Comparison of ENCODE assay signal across 8 cellular contexts in genomic region chr1:181141431-181141910, GRCh38. TPM values are rescaled to one million over a fixed set of nuclear protein-coding genes. Genes with fewer than 3 reads are reported as not detected.
DNase-seq lines count a peak whose midpoint lies in the region; ATAC-seq, FAIRE-seq and TF ChIP-seq lines count a peak whose summit lies in the region.

No MANE protein-coding gene starts in this region.

- FAIRE-seq in kidney (lab: Jason Lieb, UNC) (no peak), GM19239 (lab: Jason Lieb, UNC) (no peak)

- H3K36me3 ChIP-seq in ACC112 (ENCODE audit: insufficient read depth, low read length) (no peaks in the 10 kb centered on the region), MG63 (no peaks in the 10 kb centered on the region), kidney (ENCODE audit: control insufficient read depth in 1 of 2, insufficient read depth in 2 of 2, low read length in 2 of 2) (no peaks in the 10 kb centered on the region)

- H3K27ac Mint-ChIP-seq in activated T-cell treated with anti-CD3 and anti-CD28 coated beads, Interleukin-2, amount 50 U/mL, for 72 hours = peak overlapping the region; percentile 59
- H3K27ac Mint-ChIP-seq in stimulated activated effector memory CD8-positive, alpha-beta T cell treated with anti-CD3 and anti-CD28 coated beads, Interleukin-12 subunit alpha, Interleukin-12 subunit beta, amount 100 ng/mL, for 72 hours = peak overlapping the region; percentile 83

- H3K4me1 ChIP-seq in ACC112 (ENCODE audit: control insufficient read depth, insufficient read depth, low read length, unreplicated experiment) = peaks cover 38% of the 10 kb centered on the region
- H3K4me1 ChIP-seq in kidney (ENCODE audit: control insufficient read depth in 1 of 2, insufficient read depth in 1 of 2, low read depth in 1 of 2, low read length in 2 of 2) = peaks cover under 1 to 10% of the 10 kb centered on the region in 2 donors

- H3K27me3 Mint-ChIP-seq in activated T-cell treated with anti-CD3 and anti-CD28 coated beads, Interleukin-2, amount 50 U/mL, for 72 hours (ENCODE audit: low read depth) = peaks cover 11% of the 10 kb centered on the region

- peak overlapping the region; percentile 76 to 77 for H3K4me3 Mint-ChIP-seq in activated T-cell treated with anti-CD3 and anti-CD28 coated beads, Interleukin-2, amount 50 U/mL, for 72 hours
- H3K4me3 Mint-ChIP-seq in stimulated activated effector memory CD8-positive, alpha-beta T cell treated with anti-CD3 and anti-CD28 coated beads, Interleukin-12 subunit alpha, Interleukin-12 subunit beta, amount 100 ng/mL, for 72 hours = peak overlapping the region; percentile 58

- DNase-seq in MG63 (peak; percentile 79), kidney (peak; percentile 32), GM19239 (ENCODE audit: insufficient read length, low spot score) (no peak), NCI-H2081 (lab: John Stamatoyannopoulos, UW) (no peak), NCI-H82 (lab: John Stamatoyannopoulos, UW) (no peak)
- peak; percentile 82 to 84 for DNase-seq in activated T-cell treated with anti-CD3 and anti-CD28 coated beads, Interleukin-2, amount 50 U/mL, for 72 hours
- peak; percentile 61 to 90 for DNase-seq in stimulated activated effector memory CD8-positive, alpha-beta T cell treated with anti-CD3 and anti-CD28 coated beads, Interleukin-12 subunit alpha, Interleukin-12 subunit beta, amount 100 ng/mL, for 72 hours (ENCODE audit: low spot score in 2 of 2)

- H3K4me3 ChIP-seq in ACC112 (ENCODE audit: low read depth, low read length) (no peak overlapping the region), MG63 (no peak overlapping the region), kidney (ENCODE audit: low read length in 2 of 2) (no peak overlapping the region)

- peak; percentile 77 to 81 for ATAC-seq in activated T-cell treated with anti-CD3 and anti-CD28 coated beads, Interleukin-2, amount 50 U/mL, for 72 hours (replicated peaks in 1 of 2)
- ATAC-seq in stimulated activated effector memory CD8-positive, alpha-beta T cell treated with anti-CD3 and anti-CD28 coated beads, Interleukin-12 subunit alpha, Interleukin-12 subunit beta, amount 100 ng/mL, for 72 hours = peak; percentile 86

- no peaks in the 10 kb centered on the region for H3K79me2 ChIP-seq in ACC112 (ENCODE audit: control insufficient read depth, insufficient read depth, low read length, unreplicated experiment)

- peaks cover 67% of the 10 kb centered on the region for H3K4me1 Mint-ChIP-seq in activated T-cell treated with anti-CD3 and anti-CD28 coated beads, Interleukin-2, amount 50 U/mL, for 72 hours (ENCODE audit: low read depth)
- peaks cover 76% of the 10 kb centered on the region for H3K4me1 Mint-ChIP-seq in stimulated activated effector memory CD8-positive, alpha-beta T cell treated with anti-CD3 and anti-CD28 coated beads, Interleukin-12 subunit alpha, Interleukin-12 subunit beta, amount 100 ng/mL, for 72 hours

- no peaks in the 10 kb centered on the region for H3K27me3 ChIP-seq in ACC112 (ENCODE audit: insufficient read depth, low read length)
- no peaks in the 10 kb centered on the region for H3K27me3 ChIP-seq in MG63

- H3K27ac ChIP-seq in ACC112 (ENCODE audit: low read depth, low read length) (peak overlapping the region; percentile 76), kidney (ENCODE audit: low read depth in 2 of 2, low read length in 2 of 2) (no peak overlapping the region)

- H3K36me3 Mint-ChIP-seq in activated T-cell treated with anti-CD3 and anti-CD28 coated beads, Interleukin-2, amount 50 U/mL, for 72 hours (ENCODE audit: insufficient read depth in 2 of 2) = no peaks in the 10 kb centered on the region
- H3K36me3 Mint-ChIP-seq in stimulated activated effector memory CD8-positive, alpha-beta T cell treated with anti-CD3 and anti-CD28 coated beads, Interleukin-12 subunit alpha, Interleukin-12 subunit beta, amount 100 ng/mL, for 72 hours = peaks cover 17% of the 10 kb centered on the region

- H3K9me3 Mint-ChIP-seq in activated T-cell treated with anti-CD3 and anti-CD28 coated beads, Interleukin-2, amount 50 U/mL, for 72 hours = no peaks in the 10 kb centered on the region
- H3K9me3 Mint-ChIP-seq in stimulated activated effector memory CD8-positive, alpha-beta T cell treated with anti-CD3 and anti-CD28 coated beads, Interleukin-12 subunit alpha, Interleukin-12 subunit beta, amount 100 ng/mL, for 72 hours = no peaks in the 10 kb centered on the region

- H3K9me3 ChIP-seq in MG63 = peaks cover 3% of the 10 kb centered on the region; the same call in 1 of the 2 replicates
- no peaks in the 10 kb centered on the region for H3K9me3 ChIP-seq in kidney (ENCODE audit: control insufficient read depth in 1 of 2, low read length in 2 of 2)

- no peak for TF ChIP-seq CTCF in kidney (IDR thresholded peaks at IDR 0.05; ENCODE audit: borderline replicate concordance, extremely low read depth, insufficient read depth)

- H3K9ac ChIP-seq in kidney (ENCODE audit: low read length in 2 of 2) = no peak overlapping the region

- intact Hi-C loops in kidney (cut with DNase I) = loop anchor here (10.0 kb wide), 1 partner anchor 57 kb away; the partner anchor contains the start of gene IER5

- H2AFZ ChIP-seq in ACC112 (ENCODE audit: low read length, unreplicated experiment) = no peak overlapping the region

RNA-seq across cellular contexts. Expression of gene IER5, which starts 53.0 kb away (rescaled TPM):
- total RNA-seq in MG63 (2014; rRNA removed; shearing (Covaris generic); ENCODE audit: low replicate concordance) = 10.5 and 17.8 TPM in 2 replicates
- 10 to 100 TPM; 71.8 to 72.2 TPM for total RNA-seq in activated T-cell treated with anti-CD3 and anti-CD28 coated beads, Interleukin-2, amount 50 U/mL, for 72 hours
- 11.0 TPM for total RNA-seq in kidney
- 3.9 TPM for polyA plus RNA-seq in kidney (ENCODE audit: insufficient read depth, low read depth, low replicate concordance)

Comparison
In these comparisons a context has a peak if more than half of its experiments do, and no peak if none do; other contexts are left out.
1. DNase-seq: peak in MG63 (single experiment), activated T-cell treated with anti-CD3 and anti-CD28 coated beads, Interleukin-2, amount 50 U/mL, for 72 hours (2 of 2), kidney (single experiment) and stimulated activated effector memory CD8-positive, alpha-beta T cell treated with anti-CD3 and anti-CD28 coated beads, Interleukin-12 subunit alpha, Interleukin-12 subunit beta, amount 100 ng/mL, for 72 hours (2 of 2); none in GM19239 (single experiment), NCI-H2081 (0 of 2) and NCI-H82 (single experiment).